ENCODE assay signal across 1 cellular context in the genomic region with DNA sequence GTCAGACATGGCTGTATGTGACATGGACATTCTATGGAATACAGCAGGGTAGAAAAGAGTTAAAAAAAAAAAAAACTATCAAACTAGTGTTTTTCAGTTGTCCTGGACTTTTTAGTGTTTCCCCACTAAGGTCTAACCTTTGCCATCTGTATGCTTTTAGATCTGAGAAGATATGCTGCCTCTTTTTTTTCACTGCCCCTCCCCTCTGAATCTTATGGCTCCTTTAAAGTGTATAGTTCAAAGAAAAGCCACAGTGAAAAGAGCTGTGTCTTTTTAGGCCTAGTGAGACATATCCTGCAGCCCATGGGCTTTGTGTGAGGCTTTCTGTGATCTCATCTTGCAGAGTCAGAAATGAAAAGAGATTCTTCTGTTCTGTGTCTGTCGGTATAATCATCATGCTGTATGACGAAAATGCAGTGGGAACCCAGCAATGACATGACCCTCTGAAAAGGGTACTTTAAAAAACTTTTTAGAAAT.
TF ChIP-seq lines count a peak whose summit lies in the region.

No MANE protein-coding gene starts in this region.

TF ChIP-seq in HepG2, 621 proteins besides CTCF, POLR2A, EP300 and RAD21 (continued from another document and continues in another):
- TF ChIP-seq ZBTB33 (CRISPR knock-in tag; IDR thresholded peaks at IDR 0.05) (no peak), ZNF879 (CRISPR knock-in tag; IDR thresholded peaks at IDR 0.05) (no peak), ZNF766 (CRISPR knock-in tag; IDR thresholded peaks at IDR 0.05; ENCODE audit: borderline replicate concordance) (no peak), AKAP8 (CRISPR knock-in tag; IDR thresholded peaks at IDR 0.05) (no peak), DDIT3 (CRISPR knock-in tag; IDR thresholded peaks at IDR 0.05) (0 out of 2 replicates have a peak, but pooled peaks have one; percentile 18), ZNF326 (CRISPR knock-in tag; IDR thresholded peaks at IDR 0.05; ENCODE audit: borderline replicate concordance) (no peak), PHB2 (IDR thresholded peaks at IDR 0.05; ENCODE audit: partially characterized antibody) (no peak), YEATS2 (CRISPR knock-in tag; IDR thresholded peaks at IDR 0.05; ENCODE audit: borderline replicate concordance) (no peak), MBNL3 (CRISPR knock-in tag; conservative IDR thresholded peaks at IDR 0.05) (no peak), SCMH1 (CRISPR knock-in tag; IDR thresholded peaks at IDR 0.05; ENCODE audit: borderline replicate concordance) (no peak), ZNF749 (CRISPR knock-in tag; IDR thresholded peaks at IDR 0.05; ENCODE audit: borderline replicate concordance) (no peak; the same call in 1 of the 2 replicates), ZNF496 (CRISPR knock-in tag; IDR thresholded peaks at IDR 0.05; ENCODE audit: insufficient replicate concordance) (no peak), TFDP1 (CRISPR knock-in tag; IDR thresholded peaks at IDR 0.05; ENCODE audit: borderline replicate concordance) (no peak), PRDM15 (CRISPR knock-in tag; IDR thresholded peaks at IDR 0.05) (no peak), SNAPC2 (CRISPR knock-in tag; IDR thresholded peaks at IDR 0.05) (0 out of 2 replicates have a peak, but pooled peaks have one; percentile 64), ZNF230 (CRISPR knock-in tag; IDR thresholded peaks at IDR 0.05) (no peak), MXD4 (CRISPR knock-in tag; IDR thresholded peaks at IDR 0.05) (no peak), ZNF513 (CRISPR knock-in tag; conservative IDR thresholded peaks at IDR 0.05) (no peak), JUN (CRISPR knock-in tag; IDR thresholded peaks at IDR 0.05) (peak; percentile 64; the same call in 1 of the 2 replicates), ZNF30 (CRISPR knock-in tag; IDR thresholded peaks at IDR 0.05) (no peak), ZBTB8A (CRISPR knock-in tag; IDR thresholded peaks at IDR 0.05; ENCODE audit: borderline replicate concordance, low read depth) (no peak), CAMTA2 (CRISPR knock-in tag; IDR thresholded peaks at IDR 0.05; ENCODE audit: borderline replicate concordance) (no peak), HDAC6 (IDR thresholded peaks at IDR 0.05; ENCODE audit: low read depth, low read length) (no peak), ZFP36L1 (CRISPR knock-in tag; IDR thresholded peaks at IDR 0.05) (no peak), RFX3 (CRISPR knock-in tag; IDR thresholded peaks at IDR 0.05) (no peak), ZNF747 (CRISPR knock-in tag; IDR thresholded peaks at IDR 0.05; ENCODE audit: borderline replicate concordance) (0 out of 2 replicates have a peak, but pooled peaks have one; percentile 43), TAF15 (IDR thresholded peaks at IDR 0.05; ENCODE audit: low read depth, low read length, poor library complexity, severe bottlenecking) (no peak), FOXA1 (IDR thresholded peaks at IDR 0.05) (no peak), FOXA1 (CRISPR knock-in tag; IDR thresholded peaks at IDR 0.05) (peak; percentile 43; the same call in 1 of the 2 replicates), ZNF350 (CRISPR knock-in tag; IDR thresholded peaks at IDR 0.05; ENCODE audit: borderline replicate concordance, low read depth) (no peak), PRDM10 (CRISPR knock-in tag; IDR thresholded peaks at IDR 0.05; ENCODE audit: low read depth) (peak; percentile 65; the same call in 1 of the 2 replicates), FOXK1 (CRISPR knock-in tag; IDR thresholded peaks at IDR 0.05; ENCODE audit: borderline replicate concordance, low read depth) (0 out of 2 replicates have a peak, but pooled peaks have one; percentile 41), ZNF460 (CRISPR knock-in tag; IDR thresholded peaks at IDR 0.05; ENCODE audit: borderline replicate concordance) (no peak), ZNF432 (CRISPR knock-in tag; IDR thresholded peaks at IDR 0.05; ENCODE audit: borderline replicate concordance) (no peak), DNMT1 (CRISPR knock-in tag; IDR thresholded peaks at IDR 0.05) (no peak), ZNF83 (CRISPR knock-in tag; IDR thresholded peaks at IDR 0.05; ENCODE audit: borderline replicate concordance) (no peak), BORCS8-MEF2B (CRISPR knock-in tag; IDR thresholded peaks at IDR 0.05) (no peak), ZNF121 (CRISPR knock-in tag; IDR thresholded peaks at IDR 0.05) (no peak), ZSCAN9 (CRISPR knock-in tag; IDR thresholded peaks at IDR 0.05; ENCODE audit: borderline replicate concordance) (no peak; the same call in 1 of the 2 replicates), ZNF343 (CRISPR knock-in tag; IDR thresholded peaks at IDR 0.05) (no peak)
- TF ChIP-seq, protein P1, sequence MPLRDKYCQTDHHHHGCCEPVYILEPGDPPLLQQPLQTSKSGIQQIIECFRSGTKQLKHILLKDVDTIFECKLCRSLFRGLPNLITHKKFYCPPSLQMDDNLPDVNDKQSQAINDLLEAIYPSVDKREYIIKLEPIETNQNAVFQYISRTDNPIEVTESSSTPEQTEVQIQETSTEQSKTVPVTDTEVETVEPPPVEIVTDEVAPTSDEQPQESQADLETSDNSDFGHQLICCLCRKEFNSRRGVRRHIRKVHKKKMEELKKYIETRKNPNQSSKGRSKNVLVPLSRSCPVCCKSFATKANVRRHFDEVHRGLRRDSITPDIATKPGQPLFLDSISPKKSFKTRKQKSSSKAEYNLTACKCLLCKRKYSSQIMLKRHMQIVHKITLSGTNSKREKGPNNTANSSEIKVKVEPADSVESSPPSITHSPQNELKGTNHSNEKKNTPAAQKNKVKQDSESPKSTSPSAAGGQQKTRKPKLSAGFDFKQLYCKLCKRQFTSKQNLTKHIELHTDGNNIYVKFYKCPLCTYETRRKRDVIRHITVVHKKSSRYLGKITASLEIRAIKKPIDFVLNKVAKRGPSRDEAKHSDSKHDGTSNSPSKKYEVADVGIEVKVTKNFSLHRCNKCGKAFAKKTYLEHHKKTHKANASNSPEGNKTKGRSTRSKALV (CRISPR knock-in tag; IDR thresholded peaks at IDR 0.05): peak; percentile 76
- TF ChIP-seq, protein P2, sequence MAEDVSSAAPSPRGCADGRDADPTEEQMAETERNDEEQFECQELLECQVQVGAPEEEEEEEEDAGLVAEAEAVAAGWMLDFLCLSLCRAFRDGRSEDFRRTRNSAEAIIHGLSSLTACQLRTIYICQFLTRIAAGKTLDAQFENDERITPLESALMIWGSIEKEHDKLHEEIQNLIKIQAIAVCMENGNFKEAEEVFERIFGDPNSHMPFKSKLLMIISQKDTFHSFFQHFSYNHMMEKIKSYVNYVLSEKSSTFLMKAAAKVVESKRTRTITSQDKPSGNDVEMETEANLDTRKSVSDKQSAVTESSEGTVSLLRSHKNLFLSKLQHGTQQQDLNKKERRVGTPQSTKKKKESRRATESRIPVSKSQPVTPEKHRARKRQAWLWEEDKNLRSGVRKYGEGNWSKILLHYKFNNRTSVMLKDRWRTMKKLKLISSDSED (CRISPR knock-in tag; IDR thresholded peaks at IDR 0.05): no peak
- TF ChIP-seq, protein P3, sequence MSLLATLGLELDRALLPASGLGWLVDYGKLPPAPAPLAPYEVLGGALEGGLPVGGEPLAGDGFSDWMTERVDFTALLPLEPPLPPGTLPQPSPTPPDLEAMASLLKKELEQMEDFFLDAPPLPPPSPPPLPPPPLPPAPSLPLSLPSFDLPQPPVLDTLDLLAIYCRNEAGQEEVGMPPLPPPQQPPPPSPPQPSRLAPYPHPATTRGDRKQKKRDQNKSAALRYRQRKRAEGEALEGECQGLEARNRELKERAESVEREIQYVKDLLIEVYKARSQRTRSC (CRISPR knock-in tag; IDR thresholded peaks at IDR 0.05; ENCODE audit: low read depth): no peak
- TF ChIP-seq, protein P4, sequence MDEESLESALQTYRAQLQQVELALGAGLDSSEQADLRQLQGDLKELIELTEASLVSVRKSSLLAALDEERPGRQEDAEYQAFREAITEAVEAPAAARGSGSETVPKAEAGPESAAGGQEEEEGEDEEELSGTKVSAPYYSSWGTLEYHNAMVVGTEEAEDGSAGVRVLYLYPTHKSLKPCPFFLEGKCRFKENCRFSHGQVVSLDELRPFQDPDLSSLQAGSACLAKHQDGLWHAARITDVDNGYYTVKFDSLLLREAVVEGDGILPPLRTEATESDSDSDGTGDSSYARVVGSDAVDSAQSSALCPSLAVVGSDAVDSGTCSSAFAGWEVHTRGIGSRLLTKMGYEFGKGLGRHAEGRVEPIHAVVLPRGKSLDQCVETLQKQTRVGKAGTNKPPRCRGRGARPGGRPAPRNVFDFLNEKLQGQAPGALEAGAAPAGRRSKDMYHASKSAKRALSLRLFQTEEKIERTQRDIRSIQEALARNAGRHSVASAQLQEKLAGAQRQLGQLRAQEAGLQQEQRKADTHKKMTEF (CRISPR knock-in tag; IDR thresholded peaks at IDR 0.05): peak; percentile 77
